Comparison of ENCODE assay signal across 19 cellular contexts in genomic region chr12:94686834-94687628, GRCh38. TPM values are rescaled to one million over a fixed set of nuclear protein-coding genes. Genes with fewer than 3 reads are reported as not detected.
DNase-seq lines count a peak whose midpoint lies in the region; ATAC-seq, FAIRE-seq and TF ChIP-seq lines count a peak whose summit lies in the region.
"Had no signal": no experiment of that assay in that cellular context is flagged by ENCODE, and none has a peak within 500 bp of the region (broad histone marks: within the 10 kb centered on the region; RNA-seq: fewer than 3 reads in every experiment).

No MANE protein-coding gene starts in this region.

- POLR2A ChIA-PET in A549 (lab: Yijun Ruan, JAX): no interaction called here

- TF ChIP-seq RAD21 in A549 (conservative IDR thresholded peaks at IDR 0.05 in 1 of 2, IDR thresholded peaks at IDR 0.05 in 1 of 2): no peak

- TF ChIP-seq CTCF in A549 (IDR thresholded peaks at IDR 0.05) (no peak), Peyer's patch (IDR thresholded peaks at IDR 0.05) (no peak)

- FAIRE-seq in A549 (lab: Jason Lieb, UNC): no peak

- H3K4me2 ChIP-seq in A549: 0 out of 3 replicates have a peak overlapping the region, but pooled peaks have one; percentile 4

- H3K27me3 ChIP-seq in Peyer's patch: no peaks in the 10 kb centered on the region
- H3K27me3 ChIP-seq: MG63, SJCRH30 had no signal

- DNase-seq in A549 (ENCODE audit: low read depth in 1 of 2, low spot score in 1 of 2): no peak
- DNase-seq in COR-L47 (lab: John Stamatoyannopoulos, UW): peak; percentile 10
- peak; percentile 28 for DNase-seq in amniotic epithelial cell (ENCODE audit: low read depth)
- DNase-seq in glomerular endothelial cell (ENCODE audit: extremely low read depth, low read depth, low spot score): peak; percentile 50
- DNase-seq in DMS53 treated with DMSO at 0.1 percent for 48 hours (lab: John Stamatoyannopoulos, UW; ENCODE audit: unreplicated experiment): no peak
- no peak for DNase-seq in HPDE6-E6E7 (ENCODE audit: extremely low spot score)
- no peak for DNase-seq in Peyer's patch
- DNase-seq: CD8-positive, alpha-beta T cell; EL; H9; MG63; NCI-H1092 treated with DMSO at 0.1 percent for 48 hours; NCI-H187; NCI-H345; NCI-H774; SJCRH30 had no signal

- H3K36me3 ChIP-seq in Peyer's patch: no peaks in the 10 kb centered on the region
- H3K36me3 ChIP-seq: MG63, SJCRH30 had no signal

- H3K4me1 ChIP-seq in A549 (peaks cover 28% of the 10 kb centered on the region; the same call in 2 of the 3 replicates), Peyer's patch (no peaks in the 10 kb centered on the region)
- H3K4me1 ChIP-seq: SJCRH30 had no signal

- H3K27ac ChIP-seq in A549 (no peak overlapping the region), Peyer's patch (no peak overlapping the region)
- H3K27ac ChIP-seq: RWPE1, SJCRH30 had no signal

- H3K4me3 ChIP-seq in A549: no peak overlapping the region
- no peak overlapping the region for H3K4me3 ChIP-seq in Peyer's patch
- H3K4me3 ChIP-seq: MG63, SJCRH30 had no signal

- CTCF ChIA-PET in A549 (lab: Yijun Ruan, JAX): no interaction called here

- no peak for TF ChIP-seq EP300 in A549 (IDR thresholded peaks at IDR 0.05)

- no peak for TF ChIP-seq POLR2A in A549 (IDR thresholded peaks at IDR 0.05; ENCODE audit: low read length)
- no peak for TF ChIP-seq POLR2A in Peyer's patch (IDR thresholded peaks at IDR 0.05)

- H3K9me3 ChIP-seq in A549 (no peaks in the 10 kb centered on the region), Peyer's patch (no peaks in the 10 kb centered on the region)
- H3K9me3 ChIP-seq: MG63, SJCRH30 had no signal

- 68% methylated on average over 6 of the region's 6 CpGs for WGBS in A549 (ENCODE audit: missing lambda C conversion rate)

- ATAC-seq in A549: no peak
- no peak for ATAC-seq in GM19324 (IDR thresholded peaks at IDR 0.05; ENCODE audit: low FRiP score, unreplicated experiment)
- ATAC-seq: CD8-positive, alpha-beta T cell had no signal

TF ChIP-seq in A549, 52 proteins besides CTCF, POLR2A, EP300 and RAD21:
- TF ChIP-seq CBX8 (IDR thresholded peaks at IDR 0.05): no peak
- TF ChIP-seq POLR2AphosphoS2 (conservative IDR thresholded peaks at IDR 0.05; ENCODE audit: low read length): no peak
- TF ChIP-seq NR3C1 (IDR thresholded peaks at IDR 0.05): no peak
- no peak for TF ChIP-seq KDM1A (IDR thresholded peaks at IDR 0.05; ENCODE audit: low read depth)
- TF ChIP-seq ATOH8 (CRISPR knock-in tag; IDR thresholded peaks at IDR 0.05; ENCODE audit: low read depth): no peak
- no peak for TF ChIP-seq HEYL (CRISPR knock-in tag; IDR thresholded peaks at IDR 0.05)
- TF ChIP-seq ZC3H11A (IDR thresholded peaks at IDR 0.05): no peak
- TF ChIP-seq TP53 (CRISPR knock-in tag; IDR thresholded peaks at IDR 0.05): no peak
- no peak for TF ChIP-seq ELK1 (IDR thresholded peaks at IDR 0.05; ENCODE audit: low read depth, low read length)
- TF ChIP-seq RARB (CRISPR knock-in tag; IDR thresholded peaks at IDR 0.05): no peak
- no peak for TF ChIP-seq FOSL2 (IDR thresholded peaks at IDR 0.05)
- TF ChIP-seq FOSL2 (CRISPR knock-in tag; IDR thresholded peaks at IDR 0.05): no peak
- no peak for TF ChIP-seq JUN (IDR thresholded peaks at IDR 0.05)
- TF ChIP-seq FOXS1 (CRISPR knock-in tag; IDR thresholded peaks at IDR 0.05): no peak
- TF ChIP-seq JUNB (IDR thresholded peaks at IDR 0.05): no peak
- TF ChIP-seq MYC (IDR thresholded peaks at IDR 0.05; ENCODE audit: borderline replicate concordance, low read length): no peak
- TF ChIP-seq TFCP2L1 (CRISPR knock-in tag; IDR thresholded peaks at IDR 0.05): no peak
- TF ChIP-seq FOSB (CRISPR knock-in tag; IDR thresholded peaks at IDR 0.05): no peak

RNA-seq across cellular contexts. Expression of gene TMCC3, which starts 36.7 kb away (rescaled TPM):
- polyA plus RNA-seq in A549 (2011; rRNA removed) (0.60 and 0.62 TPM in 2 replicates), A549 (2017; fragmentation: RNase III; extraction: RNeasy Plus Mini Kit Qiagen cat#74134 plus additional on column Dnase treatment) (0.42 to 0.57 TPM (median 0.50 TPM) in 3 replicates)
- polyA plus RNA-seq in A549 (2012; cell fraction: cytosol; rRNA removed): 0.05 and 0.08 TPM in 2 replicates
- 0.05 and 0.09 TPM in 2 replicates for polyA plus RNA-seq in A549 (2012; cell fraction: nucleus; rRNA removed)
- 0.44 and 0.45 TPM in 2 replicates for polyA minus RNA-seq in A549 (2011; rRNA and poly(A)+ RNA removed)
- total RNA-seq in glomerular endothelial cell (20.5 and 20.7 TPM in 2 replicates), Peyer's patch (10 to 100 TPM; 15.7 to 50.3 (median 32.1) TPM)
- polyA plus RNA-seq: BJ had no signal

Comparison
In these comparisons a context has a peak if more than half of its experiments do, and no peak if none do; other contexts are left out.
1. DNase-seq: peak in COR-L47 (single experiment), amniotic epithelial cell (single experiment) and glomerular endothelial cell (single experiment); none in A549 (0 of 2), DMS53 treated with DMSO at 0.1 percent for 48 hours (single experiment), HPDE6-E6E7 (single experiment) and Peyer's patch (0 of 3).